In genomic region chr7:25926009-25926408, GRCh38 we compare ENCODE assay signal across 1 cellular context.
TF ChIP-seq lines count a peak whose summit lies in the region.

No MANE protein-coding gene starts in this region.

TF ChIP-seq in HepG2, 621 proteins besides CTCF, POLR2A, EP300 and RAD21:
- peak; percentile 82 for TF ChIP-seq FOSL2 (CRISPR knock-in tag; IDR thresholded peaks at IDR 0.05)
- TF ChIP-seq ZNF232 (CRISPR knock-in tag; IDR thresholded peaks at IDR 0.05; ENCODE audit: borderline replicate concordance): no peak
